18 cellular contexts compared by ENCODE assay signal in the genomic region with DNA sequence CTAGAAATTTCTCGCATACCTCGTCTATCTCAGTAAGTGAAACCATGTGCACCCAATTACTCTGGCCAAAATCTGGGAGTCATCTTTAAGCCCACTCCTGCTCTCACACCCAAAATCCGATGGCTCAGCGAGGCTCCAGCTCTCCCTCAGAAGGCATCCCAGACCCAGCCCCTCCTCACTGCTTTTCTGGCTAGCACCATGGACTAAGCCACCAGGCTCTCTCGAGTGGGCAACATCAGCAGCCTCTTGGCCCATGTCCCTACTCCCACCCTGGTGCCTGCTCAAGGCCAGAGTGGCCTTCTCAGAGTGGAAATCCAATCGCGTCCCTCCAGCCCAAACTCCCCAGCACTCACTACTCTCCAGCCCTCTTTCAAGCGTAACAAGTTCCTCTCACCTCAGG. TPM values are rescaled to one million over a fixed set of nuclear protein-coding genes. Genes with fewer than 3 reads are reported as not detected.
DNase-seq lines count a peak whose midpoint lies in the region; ATAC-seq and TF ChIP-seq lines count a peak whose summit lies in the region.
"Had no signal": no experiment of that assay in that cellular context is flagged by ENCODE, and none has a peak within 500 bp of the region (broad histone marks: within the 10 kb centered on the region; RNA-seq: fewer than 3 reads in every experiment).

No MANE protein-coding gene starts in this region.

- POLR2A ChIA-PET in naive thymus-derived CD8-positive, alpha-beta T cell (lab: Charles Lee): no interaction called here

- no peaks in the 10 kb centered on the region for H3K9me3 ChIP-seq in GM23248 (ENCODE audit: low read depth)
- H3K9me3 ChIP-seq in esophagus squamous epithelium: no peaks in the 10 kb centered on the region
- H3K9me3 ChIP-seq in transverse colon: no peaks in the 10 kb centered on the region
- H3K9me3 ChIP-seq: BE2C had no signal

- no peak overlapping the region for H3K4me2 ChIP-seq in GM23248 (ENCODE audit: unreplicated experiment)
- H3K4me2 ChIP-seq: GM23338 had no signal

- peaks cover 20% of the 10 kb centered on the region for H3K4me1 ChIP-seq in GM23248 (ENCODE audit: insufficient read depth)
- peaks cover 22 to 88% (median 36%) of the 10 kb centered on the region in 3 donors for H3K4me1 ChIP-seq in esophagus squamous epithelium
- H3K4me1 ChIP-seq in transverse colon: peaks cover 4 to 40% (median 20%) of the 10 kb centered on the region in 4 donors
- H3K4me1 ChIP-seq: BE2C had no signal

- DNase-seq in GM23248 (peak; percentile 17), esophagus squamous epithelium (lab: John Stamatoyannopoulos, UW) (no peak), sciatic nerve (ENCODE audit: low spot score) (peak; percentile 44), transverse colon (no peak)
- DNase-seq in naive thymus-derived CD8-positive, alpha-beta T cell: no peak
- DNase-seq: BE2C; Calu3; CD4-positive, alpha-beta memory T cell; NCI-H187; NCI-H748 treated with DMSO at 0.1 percent for 48 hours; OCI-M1; SIG-M5 had no signal

- no peak for ATAC-seq in sciatic nerve
- ATAC-seq in GM18867 (IDR thresholded peaks at IDR 0.05; ENCODE audit: unreplicated experiment): no peak
- no peak for ATAC-seq in naive thymus-derived CD8-positive, alpha-beta T cell
- no peak for ATAC-seq in HG03460 (IDR thresholded peaks at IDR 0.05; ENCODE audit: unreplicated experiment)
- ATAC-seq: GM23338, HCT116 had no signal

- TF ChIP-seq CTCF in esophagus squamous epithelium (IDR thresholded peaks at IDR 0.05) (no peak), transverse colon (IDR thresholded peaks at IDR 0.05) (no peak)

- H3K27ac ChIP-seq in GM23248 (no peak overlapping the region), esophagus squamous epithelium (peak overlapping the region in 3 of 4 donors; percentile 78 to 87 (median 87)), transverse colon (peak overlapping the region in 3 of 4 donors; percentile 14 to 90 (median 89))

- intact Hi-C loops in esophagus squamous epithelium (cut with DNase I): no loop called here
- intact Hi-C loops in sciatic nerve (cut with DNase I): no loop called here
- intact Hi-C loops in transverse colon (cut with DNase I; ENCODE audit: low total_unique reads): loop anchor here (10.0 kb wide), 1 partner anchor 51 kb away; no protein-coding TSS in a partner anchor

- H3K36me3 ChIP-seq in GM23248 (ENCODE audit: low read depth) (peaks cover 25% of the 10 kb centered on the region), esophagus squamous epithelium (no peaks in the 10 kb centered on the region), transverse colon (no peaks in the 10 kb centered on the region)

- no peak overlapping the region for H3K4me3 Mint-ChIP-seq in naive thymus-derived CD8-positive, alpha-beta T cell
- H3K4me3 Mint-ChIP-seq: CD4-positive, alpha-beta memory T cell; GM23338 had no signal

- H3F3A ChIP-seq in GM23248 (ENCODE audit: insufficient read depth): peaks cover 15% of the 10 kb centered on the region

- H3K9me2 ChIP-seq in GM23248 (ENCODE audit: insufficient read depth): no peaks in the 10 kb centered on the region

- H3K9ac ChIP-seq in GM23248: no peak overlapping the region

- in situ Hi-C loops in GM23248 (cut with MboI): no loop called here
- in situ Hi-C loops in transverse colon (cut with MboI; ENCODE audit: low pct_ligation_motif_present in 1 of 4, low pct_unique_long_range_greater_than_20kb in 1 of 4, low sequenced_read_pairs in 3 of 4): loop anchor here in 1 of 4 donors (25.0 kb wide), 1 partner anchor 188 kb away; no protein-coding TSS in a partner anchor

- no peak for TF ChIP-seq EP300 in transverse colon (IDR thresholded peaks at IDR 0.05; ENCODE audit: low read depth)

- no peak overlapping the region for H2AFZ ChIP-seq in GM23248
- H2AFZ ChIP-seq: GM23338 had no signal

- H3K4me3 ChIP-seq in GM23248 (no peak overlapping the region), esophagus squamous epithelium (no peak overlapping the region), transverse colon (no peak overlapping the region)
- H3K4me3 ChIP-seq: GM23338 had no signal

- H3K27me3 ChIP-seq in GM23248 (replicated peaks; ENCODE audit: insufficient read depth): no peaks in the 10 kb centered on the region
- H3K27me3 ChIP-seq in esophagus squamous epithelium: no peaks in the 10 kb centered on the region
- no peaks in the 10 kb centered on the region for H3K27me3 ChIP-seq in transverse colon
- H3K27me3 ChIP-seq: BE2C had no signal

- peaks cover 0 to 2% (median 0%) of the 10 kb centered on the region in 4 donors for H3K4me1 Mint-ChIP-seq in naive thymus-derived CD8-positive, alpha-beta T cell

- H3K36me3 Mint-ChIP-seq in naive thymus-derived CD8-positive, alpha-beta T cell: no peaks in the 10 kb centered on the region
- H3K36me3 Mint-ChIP-seq: CD4-positive, alpha-beta memory T cell had no signal

- peaks cover 96% of the 10 kb centered on the region for H3K79me2 ChIP-seq in GM23248 (ENCODE audit: insufficient read depth)

- TF ChIP-seq POLR2A in esophagus squamous epithelium (IDR thresholded peaks at IDR 0.05) (no peak), transverse colon (IDR thresholded peaks at IDR 0.05) (no peak)

- 0 out of 2 replicates have a peak, but pooled peaks cover 3% of the 10 kb centered on the region for H4K20me1 ChIP-seq in GM23248 (ENCODE audit: insufficient read depth)

- no peak overlapping the region for H3K27ac Mint-ChIP-seq in naive thymus-derived CD8-positive, alpha-beta T cell
- H3K27ac Mint-ChIP-seq: CD4-positive, alpha-beta memory T cell; GM23338 had no signal

- H3K27me3 Mint-ChIP-seq in naive thymus-derived CD8-positive, alpha-beta T cell: peaks cover 0 to 8% (median 6%) of the 10 kb centered on the region in 5 donors

- H3K9me3 Mint-ChIP-seq in naive thymus-derived CD8-positive, alpha-beta T cell: no peaks in the 10 kb centered on the region
- H3K9me3 Mint-ChIP-seq: GM23338 had no signal

- WGBS in GM23248 (ENCODE audit: low coverage in 1 of 2, low lambda C conversion rate in 2 of 2, missing lambda C conversion rate in 2 of 2), 2 experiments: 60 to 62% methylated on average over 8 of the region's 8 CpGs
- 75 to 81% methylated on average over 8 of the region's 8 CpGs for WGBS in esophagus squamous epithelium, 2 donors
- 89 to 90% methylated on average over 4 to 8 of the region's 8 CpGs for WGBS in transverse colon (ENCODE audit: low coverage in 1 of 2), 2 donors

RNA-seq across cellular contexts. Expression of a gene that starts 27.2 kb away (rescaled TPM):
- total RNA-seq in GM23248 (2014; rRNA removed; shearing (Covaris generic)): 99.3 and 104 TPM in 2 replicates
- polyA plus RNA-seq in GM23248 (2016; fragmentation: Nextera tagmentation; extraction: Ambion mirVana): 78.6 and 81.6 TPM in 2 replicates
- total RNA-seq in esophagus squamous epithelium (100 to 1,000 TPM in 1 of 4 donors, 10 to 100 TPM in 3; 34.7 to 201 (median 59.2) TPM), sciatic nerve (703 TPM), transverse colon (100 to 1,000 TPM; 101 to 487 (median 231) TPM)
- total RNA-seq in naive thymus-derived CD8-positive, alpha-beta T cell: under 1 TPM; 0.21 to 0.47 TPM
- not detected for polyA plus RNA-seq in naive thymus-derived CD8-positive, alpha-beta T cell
- total RNA-seq: G401, NCI-H460 had no signal
- polyA plus RNA-seq: CD4-positive, alpha-beta memory T cell had no signal

Comparison
In these comparisons a context has a peak if more than half of its experiments do, and no peak if none do; other contexts are left out.
1. DNase-seq: peak in GM23248 (single experiment) and sciatic nerve (single experiment); none in esophagus squamous epithelium (single experiment), transverse colon (single experiment) and naive thymus-derived CD8-positive, alpha-beta T cell (0 of 10).
2. RNA of a gene that starts 27.2 kb away (total RNA-seq): 703 TPM in sciatic nerve (single experiment), 101 to 487 TPM in transverse colon, 99.3 to 104 TPM in GM23248 and 34.7 to 201 TPM in esophagus squamous epithelium; 0.21 to 0.47 TPM in naive thymus-derived CD8-positive, alpha-beta T cell; every median in the first group is over 10 times any median in the second.